In genomic region chr19:1606138-1606651, GRCh38 we compare ENCODE assay signal across 6 cellular contexts. TPM values are rescaled to one million over a fixed set of nuclear protein-coding genes. Genes with fewer than 3 reads are reported as not detected.
DNase-seq lines count a peak whose midpoint lies in the region; ATAC-seq and TF ChIP-seq lines count a peak whose summit lies in the region.

No MANE protein-coding gene starts in this region.

- in situ Hi-C loops in HAP-1 (cut with MboI; ENCODE audit: low sequenced_read_pairs) (no loop called here), mammary epithelial cell (cut with MboI; ENCODE audit: low sequenced_read_pairs in 2 of 2) (no loop called here), G401 (cut with HindIII; ENCODE audit: low sequenced_read_pairs) (no loop called here)

- H3K27me3 ChIP-seq in HAP-1 (ENCODE audit: low read depth) = no peaks in the 10 kb centered on the region
- H3K27me3 ChIP-seq in mammary epithelial cell (ENCODE audit: insufficient read depth, low read length) = no peaks in the 10 kb centered on the region
- H3K27me3 ChIP-seq in neuronal stem cell (ENCODE audit: control insufficient read depth in 3 of 3, insufficient read depth in 3 of 3, low read depth in 1 of 3, low read length in 3 of 3) = no peaks in the 10 kb centered on the region

- peaks cover 8% of the 10 kb centered on the region for H3K79me1 ChIP-seq in neuronal stem cell (ENCODE audit: low read depth, low read length)

- H2BK12ac ChIP-seq in neuronal stem cell (ENCODE audit: low read length) = no peak overlapping the region

- H2BK15ac ChIP-seq in neuronal stem cell (ENCODE audit: low read length) = peak overlapping the region; percentile 22

- no TSS peak for BruUV-seq in mammary epithelial cell (replicated peaks; lab: Mats Ljungman, UMichigan)

- dilution Hi-C loops in mammary epithelial cell (cut with HindIII; ENCODE audit: low sequenced_read_pairs) = loop anchor here (10.0 kb wide), 1 partner anchor 131 kb away; the partner anchor contains the start of gene C19orf25

- intact Hi-C loops in mammary epithelial cell (cut with micrococcal nuclease) = loop anchor here (1.0 to 5.0 kb wide), 3 partner anchors 59 to 206 kb away; partner anchors contain the start of gene ATP8B3

- peak overlapping the region; percentile 53 for H2AK5ac ChIP-seq in neuronal stem cell (ENCODE audit: low read depth, low read length)

- H3K9ac ChIP-seq in mammary epithelial cell (ENCODE audit: insufficient read depth, low read length) (no peak overlapping the region), neuronal stem cell (ENCODE audit: low read depth, low read length, poor library complexity) (peak overlapping the region; percentile 82)

- H3K36me3 ChIP-seq in HAP-1 (replicated peaks) (peaks cover 40% of the 10 kb centered on the region), mammary epithelial cell (ENCODE audit: insufficient read depth, low read length) (peaks cover 1% of the 10 kb centered on the region), neuronal stem cell (replicated peaks in 1 of 2; ENCODE audit: control insufficient read depth in 2 of 2, insufficient read depth in 2 of 2, low read length in 2 of 2) (peaks cover 16 to 30% of the 10 kb centered on the region in 2 donors)

- H4K8ac ChIP-seq in neuronal stem cell (ENCODE audit: low read depth, low read length) = peak overlapping the region; percentile 70

- H2AFZ ChIP-seq in mammary epithelial cell (ENCODE audit: low read depth, low read length) (peak overlapping the region; percentile 95), neuronal stem cell (ENCODE audit: low read length) (peak overlapping the region; percentile 86)

- H3K23ac ChIP-seq in neuronal stem cell (ENCODE audit: low read depth, low read length, poor library complexity) = peak overlapping the region; percentile 37

- WGBS in mammary epithelial cell (ENCODE audit: low coverage, missing lambda C conversion rate) = 8% methylated on average over 6 of the region's 16 CpGs
- whole genome bisulfite sequencing in neuronal stem cell (ENCODE audit: extremely low coverage in 2 of 2, insufficient read length in 2 of 2, insufficient replicate concordance in 1 of 2), 2 donors = no CpG with 5 or more reads among the region's 16 CpGs

- H3K4me1 ChIP-seq in HAP-1 = peaks cover 10% of the 10 kb centered on the region
- peaks cover 5% of the 10 kb centered on the region for H3K4me1 ChIP-seq in mammary epithelial cell (ENCODE audit: insufficient read depth, low read length)
- H3K4me1 ChIP-seq in neuronal stem cell (ENCODE audit: control insufficient read depth in 2 of 2, insufficient read depth in 1 of 2, low read depth in 1 of 2, low read length in 2 of 2) = peaks cover 9 to 10% of the 10 kb centered on the region in 2 donors

- H4K91ac ChIP-seq in neuronal stem cell (ENCODE audit: low read depth, low read length, poor library complexity) = no peak overlapping the region

- DNase-seq in HAP-1 (ENCODE audit: low spot score in 2 of 2) = no peak
- no peak for DNase-seq in mammary epithelial cell
- DNase-seq in neuronal stem cell (ENCODE audit: low spot score) = no peak
- no peak for DNase-seq in G401 (ENCODE audit: low spot score)
- no peak for DNase-seq in inferior parietal cortex (ENCODE audit: extremely low spot score)

- H2BK5ac ChIP-seq in neuronal stem cell (ENCODE audit: low read length) = peak overlapping the region; percentile 8

- H4K20me1 ChIP-seq in mammary epithelial cell (ENCODE audit: insufficient read depth, low read length) = no peaks in the 10 kb centered on the region

- TF ChIP-seq CTCF in mammary epithelial cell (conservative IDR thresholded peaks at IDR 0.05 in 1 of 2, IDR thresholded peaks at IDR 0.05 in 1 of 2; ENCODE audit: extremely low read depth in 1 of 2, insufficient read depth in 1 of 2, low read depth in 1 of 2, low read length in 2 of 2) = no peak

- peak overlapping the region; percentile 69 for H3K18ac ChIP-seq in neuronal stem cell (ENCODE audit: low read length)

- no peak for ATAC-seq in HG03354 (IDR thresholded peaks at IDR 0.05; ENCODE audit: poor library complexity, severe bottlenecking, unreplicated experiment)

- peak overlapping the region; percentile 97 for H3K4me2 ChIP-seq in mammary epithelial cell (ENCODE audit: insufficient read depth, low read depth, low read length)
- H3K4me2 ChIP-seq in neuronal stem cell (ENCODE audit: insufficient read depth, low read length, poor library complexity, severe bottlenecking) = peak overlapping the region; percentile 84

- no peaks in the 10 kb centered on the region for H3K9me3 ChIP-seq in HAP-1
- H3K9me3 ChIP-seq in mammary epithelial cell (replicated peaks; ENCODE audit: insufficient read depth, low read length) = no peaks in the 10 kb centered on the region
- H3K9me3 ChIP-seq in neuronal stem cell (replicated peaks in 1 of 2; ENCODE audit: control insufficient read depth in 2 of 2, insufficient read depth in 1 of 2, low read depth in 1 of 2, low read length in 2 of 2) = no peaks in the 10 kb centered on the region

- H2BK120ac ChIP-seq in neuronal stem cell (ENCODE audit: low read depth, low read length) = no peak overlapping the region

- peak overlapping the region; percentile 48 for H3K14ac ChIP-seq in neuronal stem cell (ENCODE audit: low read length)

- peak overlapping the region; percentile 68 for H3K27ac ChIP-seq in mammary epithelial cell (ENCODE audit: insufficient read depth, low read depth, low read length)
- H3K27ac ChIP-seq in neuronal stem cell (replicated peaks; ENCODE audit: low read length) = peak overlapping the region; percentile 79

- peaks cover 41% of the 10 kb centered on the region for H3K79me2 ChIP-seq in mammary epithelial cell (ENCODE audit: insufficient read depth, low read length)

- H3K4me3 ChIP-seq in HAP-1 (peak overlapping the region; percentile 96), mammary epithelial cell (replicated peaks in 1 of 3; ENCODE audit: insufficient read depth in 1 of 3, low read depth in 2 of 3, low read length in 3 of 3) (peak overlapping the region; percentile 62 to 99 (median 88)), neuronal stem cell (ENCODE audit: low read length in 2 of 2) (peak overlapping the region; percentile 85 to 86)

- CTCF ChIA-PET in mammary epithelial cell (lab: Charles Lee; ENCODE audit: low non-redundant PET) = interaction anchor here (0.7 kb wide), 1 partner anchor 178 kb away, joined by 3 read pairs; no protein-coding TSS in a partner anchor

- no peak overlapping the region for H3K4ac ChIP-seq in neuronal stem cell (ENCODE audit: low read length)

RNA-seq across cellular contexts. Expression of gene UQCR11, which starts 0.9 kb away (rescaled TPM):
- total RNA-seq in mammary epithelial cell = 100 to 1,000 TPM in 1 of 2 donors, 10 to 100 TPM in 1; 28.3 to 250 TPM
- polyA plus RNA-seq in mammary epithelial cell = 114 TPM
- 3.8 TPM for polyA minus RNA-seq in mammary epithelial cell
- polyA plus RNA-seq in neuronal stem cell (2013, experiment 1 of 2) = 160 TPM
- 160 TPM for polyA plus RNA-seq in neuronal stem cell (2013, experiment 2 of 2)
- 141 and 200 TPM in 2 replicates for total RNA-seq in G401 (2014; rRNA removed; shearing (Covaris generic))

RNA-seq across cellular contexts. Expression of gene MBD3, which starts 13.5 kb away (rescaled TPM):
- total RNA-seq in mammary epithelial cell = 10 to 100 TPM; 58.5 to 84.3 TPM
- 42.7 TPM for polyA plus RNA-seq in mammary epithelial cell
- polyA minus RNA-seq in mammary epithelial cell = 34.8 TPM
- polyA plus RNA-seq in neuronal stem cell (2013, experiment 1 of 2) = 68.0 TPM
- 64.2 TPM for polyA plus RNA-seq in neuronal stem cell (2013, experiment 2 of 2)
- total RNA-seq in G401 (2014; rRNA removed; shearing (Covaris generic)) = 164 and 166 TPM in 2 replicates

RNA-seq across cellular contexts. Expression of gene MEX3D, which starts 38.1 kb away (rescaled TPM):
- 10 to 100 TPM; 41.1 to 47.2 TPM for total RNA-seq in mammary epithelial cell
- 10.3 TPM for polyA plus RNA-seq in mammary epithelial cell
- 7.2 TPM for polyA minus RNA-seq in mammary epithelial cell
- 59.8 TPM for polyA plus RNA-seq in neuronal stem cell (2013, experiment 1 of 2)
- 59.0 TPM for polyA plus RNA-seq in neuronal stem cell (2013, experiment 2 of 2)
- 105 and 123 TPM in 2 replicates for total RNA-seq in G401 (2014; rRNA removed; shearing (Covaris generic))

RNA-seq across cellular contexts. Expression of gene TCF3, which starts 46.2 kb away (rescaled TPM):
- total RNA-seq in mammary epithelial cell = 100 to 1,000 TPM in 1 of 2 donors, 10 to 100 TPM in 1; 70.7 to 108 TPM
- polyA plus RNA-seq in mammary epithelial cell = 80.6 TPM
- polyA minus RNA-seq in mammary epithelial cell = 71.4 TPM
- 333 TPM for polyA plus RNA-seq in neuronal stem cell (2013, experiment 1 of 2)
- polyA plus RNA-seq in neuronal stem cell (2013, experiment 2 of 2) = 334 TPM
- 171 and 220 TPM in 2 replicates for total RNA-seq in G401 (2014; rRNA removed; shearing (Covaris generic))
